10 cellular contexts compared by ENCODE assay signal in the genomic region with DNA sequence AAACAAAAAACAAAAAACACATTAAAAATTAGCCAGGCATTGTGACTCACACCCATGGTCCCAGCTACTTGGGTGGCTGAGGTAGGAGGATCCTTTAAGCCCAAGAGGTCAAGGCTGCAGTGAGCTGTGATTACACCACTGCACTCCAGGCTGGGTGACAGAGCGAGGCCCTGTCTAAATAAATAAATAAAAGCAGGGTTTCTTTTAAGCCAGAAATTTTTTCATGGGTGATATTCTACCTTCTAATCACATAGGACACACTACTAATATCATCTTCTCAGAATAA. TPM values are rescaled to one million over a fixed set of nuclear protein-coding genes. Genes with fewer than 3 reads are reported as not detected.
DNase-seq lines count a peak whose midpoint lies in the region; ATAC-seq and TF ChIP-seq lines count a peak whose summit lies in the region.
"Had no signal": no experiment of that assay in that cellular context is flagged by ENCODE, and none has a peak within 500 bp of the region (broad histone marks: within the 10 kb centered on the region; RNA-seq: fewer than 3 reads in every experiment).

No MANE protein-coding gene starts in this region.

- TF ChIP-seq CTCF in HFFc6 (IDR thresholded peaks at IDR 0.05) (no peak), brain microvascular endothelial cell (IDR thresholded peaks at IDR 0.05; ENCODE audit: low read depth, low read length, missing control alignments) (no peak), thoracic aorta (IDR thresholded peaks at IDR 0.05) (no peak)

- H3K4me1 ChIP-seq in thoracic aorta (ENCODE audit: control insufficient read depth in 1 of 2, low read depth in 2 of 2): peaks cover 25 to 72% of the 10 kb centered on the region in 2 donors

- in situ Hi-C loops in brain microvascular endothelial cell (cut with HindIII; ENCODE audit: low pct_ligation_motif_present, low sequenced_read_pairs): no loop called here

- H3K27me3 ChIP-seq in brain microvascular endothelial cell (replicated peaks): no peaks in the 10 kb centered on the region
- no peaks in the 10 kb centered on the region for H3K27me3 ChIP-seq in thoracic aorta (replicated peaks; ENCODE audit: insufficient read depth)

- H3K27ac ChIP-seq in brain microvascular endothelial cell: peak overlapping the region; percentile 91
- H3K27ac ChIP-seq in thoracic aorta: peak overlapping the region; percentile 71 to 79
- H3K27ac ChIP-seq: VCaP had no signal

- DNase-seq in HFFc6: peak; percentile 20
- peak; percentile 77 for DNase-seq in brain microvascular endothelial cell
- peak in 1 of 2 donors; percentile 49 for DNase-seq in left colon
- DNase-seq in thoracic aorta (ENCODE audit: low spot score): no peak
- DNase-seq in effector CD8-positive, alpha-beta T cell (lab: John Stamatoyannopoulos, UW): no peak
- DNase-seq in NCI-H524 (lab: John Stamatoyannopoulos, UW): no peak
- DNase-seq: stimulated activated naive CD4-positive, alpha-beta T cell treated with Interleukin-2 at 50 U/mL for 16 hours had no signal

- peaks cover 44% of the 10 kb centered on the region for H3K4me1 Mint-ChIP-seq in HFFc6 (ENCODE audit: low read depth)

- no peaks in the 10 kb centered on the region for H3K9me3 ChIP-seq in thoracic aorta

- H3K4me3 ChIP-seq in brain microvascular endothelial cell (ENCODE audit: low read depth, low read length) (no peak overlapping the region), thoracic aorta (no peak overlapping the region)

- peaks cover 27% of the 10 kb centered on the region for H3K27me3 Mint-ChIP-seq in HFFc6 (ENCODE audit: insufficient read depth)
- H3K27me3 Mint-ChIP-seq: central memory CD8-positive, alpha-beta T cell had no signal

- peak; percentile 38 for ATAC-seq in left colon
- ATAC-seq in thoracic aorta (ENCODE audit: insufficient number of reproducible peaks, low FRiP score, low read depth): no peak
- ATAC-seq in HG03108 (IDR thresholded peaks at IDR 0.05; ENCODE audit: unreplicated experiment): no peak

- H3K9me3 Mint-ChIP-seq in HFFc6: no peaks in the 10 kb centered on the region
- H3K9me3 Mint-ChIP-seq: central memory CD8-positive, alpha-beta T cell had no signal

- H3K36me3 Mint-ChIP-seq in HFFc6 (ENCODE audit: low read depth): no peaks in the 10 kb centered on the region; the same call in 1 of the 2 replicates

- no peak overlapping the region for H3K27ac Mint-ChIP-seq in HFFc6

- no peak overlapping the region for H3K4me3 Mint-ChIP-seq in HFFc6
- H3K4me3 Mint-ChIP-seq: central memory CD8-positive, alpha-beta T cell had no signal

- H3K36me3 ChIP-seq in brain microvascular endothelial cell (replicated peaks) (no peaks in the 10 kb centered on the region), thoracic aorta (no peaks in the 10 kb centered on the region)

- intact Hi-C loops in left colon (cut with DNase I, micrococcal nuclease): no loop called here

RNA-seq across cellular contexts. Expression of gene SVIL, which starts 14.2 kb away (rescaled TPM):
- total RNA-seq in HFFc6 (2021; fragmentation: NEBNext Ultra II Directional; extraction: Animal tissue kit (Norgen Biotek cat#: 25700)): under 1 TPM; 0.22 to 0.89 (median 0.48) TPM
- total RNA-seq in left colon (100 to 1,000 TPM in 1 of 2 donors, 10 to 100 TPM in 1; 66.6 to 154 TPM), thoracic aorta (100 to 1,000 TPM; 349 to 483 TPM)

Comparison
In these comparisons a context has a peak if more than half of its experiments do, and no peak if none do; other contexts are left out.
1. DNase-seq: peak in HFFc6 (single experiment) and brain microvascular endothelial cell (single experiment); none in thoracic aorta (single experiment), effector CD8-positive, alpha-beta T cell (single experiment) and NCI-H524 (0 of 2).
2. RNA of gene SVIL, which starts 14.2 kb away (total RNA-seq): 349 to 483 TPM in thoracic aorta and 66.6 to 154 TPM in left colon; 0.22 to 0.89 TPM in HFFc6; every median in the first group is over 10 times any median in the second.